In the genomic region with DNA sequence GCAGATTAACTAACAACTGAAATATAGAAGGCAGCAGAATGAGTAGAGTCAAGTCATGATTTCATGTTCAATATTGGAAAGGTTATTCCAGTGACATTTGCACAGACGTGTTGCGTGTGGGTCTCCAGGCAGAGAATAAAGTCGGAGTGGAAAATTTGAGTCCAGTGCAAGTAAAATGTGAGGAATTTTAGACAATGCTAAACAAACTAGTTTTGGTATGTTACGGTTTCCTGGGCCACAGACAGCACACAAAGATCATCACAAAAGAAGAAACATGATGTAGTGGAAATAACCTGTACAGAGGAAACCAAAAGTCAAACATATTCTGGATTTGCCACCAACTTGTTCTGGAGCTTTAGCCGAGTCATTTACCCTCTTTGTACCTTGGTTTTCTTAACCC, we compare ENCODE assay signal across 1 cellular context.
TF ChIP-seq lines count a peak whose summit lies in the region.

No MANE protein-coding gene starts in this region.

TF ChIP-seq in IMR-90, 13 proteins besides CTCF, POLR2A, EP300 and RAD21:
- TF ChIP-seq MXI1 (IDR thresholded peaks at IDR 0.05; ENCODE audit: borderline replicate concordance, low read depth, low read length) (no peak), FOS (IDR thresholded peaks at IDR 0.05; ENCODE audit: low read depth, low read length) (no peak), CEBPB (IDR thresholded peaks at IDR 0.05; ENCODE audit: low read depth, low read length) (no peak), RCOR1 (IDR thresholded peaks at IDR 0.05; ENCODE audit: insufficient replicate concordance, low read length) (no peak), NFE2L2 (IDR thresholded peaks at IDR 0.05; ENCODE audit: low read depth, low read length) (no peak)
- TF ChIP-seq, protein P1, sequence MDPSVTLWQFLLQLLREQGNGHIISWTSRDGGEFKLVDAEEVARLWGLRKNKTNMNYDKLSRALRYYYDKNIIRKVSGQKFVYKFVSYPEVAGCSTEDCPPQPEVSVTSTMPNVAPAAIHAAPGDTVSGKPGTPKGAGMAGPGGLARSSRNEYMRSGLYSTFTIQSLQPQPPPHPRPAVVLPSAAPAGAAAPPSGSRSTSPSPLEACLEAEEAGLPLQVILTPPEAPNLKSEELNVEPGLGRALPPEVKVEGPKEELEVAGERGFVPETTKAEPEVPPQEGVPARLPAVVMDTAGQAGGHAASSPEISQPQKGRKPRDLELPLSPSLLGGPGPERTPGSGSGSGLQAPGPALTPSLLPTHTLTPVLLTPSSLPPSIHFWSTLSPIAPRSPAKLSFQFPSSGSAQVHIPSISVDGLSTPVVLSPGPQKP (IDR thresholded peaks at IDR 0.05; ENCODE audit: borderline replicate concordance, low read depth, low read length): no peak
